Comparison of ENCODE assay signal across 8 cellular contexts in the genomic region with DNA sequence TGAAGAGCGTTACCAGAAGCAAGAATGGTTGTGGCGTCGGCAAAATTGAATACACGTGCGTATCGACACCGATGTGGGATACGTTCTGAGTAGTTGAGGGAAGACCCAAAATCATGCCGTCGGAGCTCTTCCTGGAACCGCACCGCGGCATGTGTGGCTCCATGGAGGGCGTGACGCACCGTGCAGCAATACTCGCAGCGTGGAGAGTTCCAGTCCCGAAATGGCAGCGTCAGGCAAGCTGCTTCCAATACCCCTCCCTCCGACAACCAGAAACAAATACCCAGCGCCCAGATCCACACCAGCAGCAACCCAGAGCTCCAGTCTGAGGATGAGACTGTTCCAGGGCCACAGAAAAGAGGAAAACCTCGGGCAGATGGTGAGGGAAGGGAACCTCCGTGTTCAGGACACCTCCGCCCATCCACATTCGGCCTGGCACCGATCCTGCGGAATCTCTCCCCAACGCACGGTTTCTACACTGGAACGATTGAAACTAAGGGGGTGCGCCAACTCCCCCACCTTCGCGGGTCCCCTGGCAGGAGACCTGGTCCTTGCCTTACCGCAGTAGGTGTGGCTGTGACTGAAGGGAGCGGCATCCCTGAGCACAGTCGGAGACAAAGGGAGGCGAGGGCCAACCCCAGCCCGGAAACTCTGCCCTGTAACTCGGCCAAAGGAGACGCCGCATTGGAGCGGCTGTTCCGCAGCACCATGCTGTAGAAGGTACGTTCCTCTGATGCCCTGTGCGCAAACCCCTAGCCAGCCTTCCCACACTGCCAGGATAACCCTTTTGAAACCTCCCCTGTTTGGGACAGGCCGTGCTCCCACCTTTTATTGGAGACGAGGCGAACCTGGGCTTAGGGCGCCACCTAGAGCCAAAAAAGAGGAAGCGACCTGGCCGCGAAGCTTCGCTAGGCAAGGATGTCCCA. TPM values are rescaled to one million over a fixed set of nuclear protein-coding genes. Genes with fewer than 3 reads are reported as not detected.
A peak's percentile ranks its signal among the peaks of the same experiment; 100 is the strongest.
DNase-seq lines count a peak whose midpoint lies in the region; TF ChIP-seq lines count a peak whose summit lies in the region.

No MANE protein-coding gene starts in this region.

- H3K27me3 ChIP-seq in esophagus (ENCODE audit: control insufficient read depth in 1 of 2, insufficient read depth in 2 of 2, low read length in 2 of 2): no peaks in the 10 kb centered on the region
- no peaks in the 10 kb centered on the region for H3K27me3 ChIP-seq in muscle layer of colon (ENCODE audit: control insufficient read depth in 1 of 2, insufficient read depth in 2 of 2, low read length in 2 of 2)

- H3K9ac ChIP-seq in muscle layer of colon (ENCODE audit: low read length): no peak overlapping the region

- no peaks in the 10 kb centered on the region for H3K36me3 ChIP-seq in esophagus (ENCODE audit: control insufficient read depth in 2 of 2, insufficient read depth in 2 of 2, low read length in 1 of 2)
- no peaks in the 10 kb centered on the region for H3K36me3 ChIP-seq in muscle layer of colon (ENCODE audit: insufficient read depth, low read length)

- H3K4me3 ChIP-seq in GM12864 (ENCODE audit: low read depth, low read length) (peak overlapping the region; percentile 13; the same call in 1 of the 2 replicates), esophagus (ENCODE audit: low read depth in 1 of 2, low read length in 2 of 2) (peak overlapping the region; percentile 42 to 60), muscle layer of colon (ENCODE audit: low read depth in 1 of 2, low read length in 2 of 2) (peak overlapping the region; percentile 52 to 74)

- no peak overlapping the region for H3K27ac ChIP-seq in 22Rv1
- H3K27ac ChIP-seq in esophagus (ENCODE audit: low read depth in 2 of 2, low read length in 1 of 2): no peak overlapping the region
- no peak overlapping the region for H3K27ac ChIP-seq in muscle layer of colon (ENCODE audit: low read depth, low read length)

- DNase-seq in GM12864 (ENCODE audit: low read depth) (no peak), MV-4-11 (lab: John Stamatoyannopoulos, UW) (peak; percentile 13), superior temporal gyrus (ENCODE audit: extremely low spot score) (peak; percentile 78), COLO829 (ENCODE audit: low spot score) (no peak)
- DNase-seq in activated CD8-positive, alpha-beta memory T cell treated with anti-CD3 and anti-CD28 coated beads, Interleukin-2, amount 50 U/mL, for 4 hours: peak; percentile 46

- 16 to 17% methylated on average over 54 of the region's 54 CpGs for WGBS in esophagus, 2 donors

- H3K9me3 ChIP-seq in esophagus (ENCODE audit: control insufficient read depth in 2 of 2, insufficient read depth in 1 of 2, low read depth in 1 of 2, low read length in 1 of 2) (peaks cover 0 to 3% of the 10 kb centered on the region in 2 donors), muscle layer of colon (ENCODE audit: low read length) (no peaks in the 10 kb centered on the region)

- H3K4me1 ChIP-seq in esophagus (ENCODE audit: control insufficient read depth in 2 of 2, insufficient read depth in 2 of 2, low read length in 1 of 2): peaks cover 0 to 6% of the 10 kb centered on the region in 2 donors
- H3K4me1 ChIP-seq in muscle layer of colon (ENCODE audit: insufficient read depth, low read length): no peaks in the 10 kb centered on the region

- TF ChIP-seq CTCF in 22Rv1 (IDR thresholded peaks at IDR 0.05) (peak; percentile 92), GM12864 (IDR thresholded peaks at IDR 0.05; ENCODE audit: low read depth, low read length, missing control alignments) (peak; percentile 89)

RNA-seq across cellular contexts. Expression of a gene that starts 28.3 kb away (rescaled TPM):
- polyA plus RNA-seq in esophagus: not detected

Comparison
In these comparisons a context has a peak if more than half of its experiments do, and no peak if none do; other contexts are left out.
1. DNase-seq: peak in MV-4-11 (single experiment), activated CD8-positive, alpha-beta memory T cell treated with anti-CD3 and anti-CD28 coated beads, Interleukin-2, amount 50 U/mL, for 4 hours (single experiment) and superior temporal gyrus (single experiment); none in GM12864 (single experiment) and COLO829 (single experiment).
2. H3K4me3 ChIP-seq: peak in every context shown above with its lines; median percentile 63 in muscle layer of colon; 51 in esophagus; 13 in GM12864.